In genomic region chr4:85153221-85153620, GRCh38 we compare ENCODE assay signal across 16 cellular contexts.
A peak's percentile ranks its signal among the peaks of the same experiment; 100 is the strongest.
DNase-seq lines count a peak whose midpoint lies in the region; ATAC-seq and TF ChIP-seq lines count a peak whose summit lies in the region.
"Had no signal": no experiment of that assay in that cellular context is flagged by ENCODE, and none has a peak within 500 bp of the region (broad histone marks: within the 10 kb centered on the region; RNA-seq: fewer than 3 reads in every experiment).

No MANE protein-coding gene starts in this region.

- H3K36me3 Mint-ChIP-seq in GM23338 (ENCODE audit: low read depth), result no peaks in the 10 kb centered on the region

- no peaks in the 10 kb centered on the region for H4K20me1 ChIP-seq in GM23338 (replicated peaks; ENCODE audit: insufficient read depth)

- H2AFZ ChIP-seq in GM23338, result peak overlapping the region; percentile 45

- H3K27me3 ChIP-seq in GM23338 (ENCODE audit: insufficient read depth), result no peaks in the 10 kb centered on the region
- H3K27me3 ChIP-seq: Peyer's patch had no signal

- no peaks in the 10 kb centered on the region for H3K36me3 ChIP-seq in GM23338 (ENCODE audit: insufficient read depth)
- H3K36me3 ChIP-seq: Peyer's patch had no signal

- no peak overlapping the region for H3K27ac Mint-ChIP-seq in GM23338
- H3K27ac Mint-ChIP-seq: H9 had no signal

- H3K4me3 Mint-ChIP-seq in GM23338, result no peak overlapping the region
- H3K4me3 Mint-ChIP-seq: H9 had no signal

- ATAC-seq in GM23338 (no peak), GM21825 (IDR thresholded peaks at IDR 0.05; ENCODE audit: unreplicated experiment) (no peak), GM21717 (IDR thresholded peaks at IDR 0.05; ENCODE audit: unreplicated experiment) (no peak)
- ATAC-seq: K562 had no signal

- no peaks in the 10 kb centered on the region for H3K79me2 ChIP-seq in GM23338 (replicated peaks; ENCODE audit: insufficient read depth)

- H3F3A ChIP-seq in GM23338 (replicated peaks; ENCODE audit: low read depth), result no peaks in the 10 kb centered on the region

- no peak overlapping the region for H3K4me2 ChIP-seq in GM23338

- peaks cover 7% of the 10 kb centered on the region; the same call in 1 of the 2 replicates for H3K9me2 ChIP-seq in GM23338 (ENCODE audit: insufficient read depth)

- H3K4me3 ChIP-seq in GM23338, result no peak overlapping the region
- H3K4me3 ChIP-seq: K562, Peyer's patch had no signal

- no peak overlapping the region for H3K27ac ChIP-seq in GM23338 (ENCODE audit: low read depth)
- H3K27ac ChIP-seq: Peyer's patch had no signal

- H3K4me1 ChIP-seq in GM23338 (ENCODE audit: insufficient read depth), result no peaks in the 10 kb centered on the region
- H3K4me1 ChIP-seq: Peyer's patch had no signal

- no peaks in the 10 kb centered on the region for H3K27me3 Mint-ChIP-seq in GM23338 (ENCODE audit: insufficient read depth, low read depth, poor library complexity)

- H3K4me1 Mint-ChIP-seq in GM23338, result no peaks in the 10 kb centered on the region

- DNase-seq in GM23338 (ENCODE audit: low spot score) (no peak), LHCN-M2 (ENCODE audit: low read depth) (peak; percentile 39), dermis blood vessel endothelial cell (peak; percentile 6), iris pigment epithelial cell (ENCODE audit: low read depth) (peak; percentile 44)
- DNase-seq in activated CD4-positive, CD25-positive, alpha-beta regulatory T cell treated with anti-CD3 and anti-CD28 coated beads, Interleukin-2, amount 50 U/mL, for 72 hours, result no peak
- DNase-seq: DMS153, EL, H9, NCI-H1092, NCI-H187, NCI-H510A treated with DMSO at 0.1 percent for 48 hours, Peyer's patch, Right ventricle myocardium superior had no signal

- no peak for TF ChIP-seq CTCF in GM23338 (conservative IDR thresholded peaks at IDR 0.05; ENCODE audit: low read depth in 2 of 2)

- no peaks in the 10 kb centered on the region for H3K9me3 Mint-ChIP-seq in GM23338
- H3K9me3 Mint-ChIP-seq: H9 had no signal

TF ChIP-seq in GM23338, 12 proteins besides CTCF, POLR2A, EP300 and RAD21:
- TF ChIP-seq ZNF114 (CRISPR knock-in tag; IDR thresholded peaks at IDR 0.05), result no peak

Comparison
In these comparisons a context has a peak if more than half of its experiments do, and no peak if none do; other contexts are left out.
1. DNase-seq: peak in LHCN-M2 (single experiment), dermis blood vessel endothelial cell (single experiment) and iris pigment epithelial cell (single experiment); none in GM23338 (single experiment) and activated CD4-positive, CD25-positive, alpha-beta regulatory T cell treated with anti-CD3 and anti-CD28 coated beads, Interleukin-2, amount 50 U/mL, for 72 hours (single experiment).